25 cellular contexts compared by ENCODE assay signal in the genomic region with DNA sequence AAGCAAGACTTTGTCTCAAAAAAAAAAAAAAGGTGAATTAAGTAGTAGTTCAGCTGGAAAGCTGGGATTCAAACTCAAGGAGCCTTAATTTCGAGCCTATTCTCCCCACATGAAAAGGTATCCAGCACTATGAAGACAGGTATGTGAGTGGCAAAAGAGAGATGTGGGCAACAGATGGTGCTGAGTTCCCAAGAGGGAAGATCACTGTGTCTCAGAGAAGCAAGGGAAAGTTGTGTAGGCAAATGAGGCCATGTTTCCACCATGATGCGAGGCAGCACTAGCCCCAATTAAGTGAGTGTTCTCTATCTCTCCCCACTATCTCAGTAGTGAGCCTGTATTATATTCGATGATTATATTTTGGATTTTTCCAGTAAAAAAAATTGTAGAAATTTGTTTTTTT.
"Had no signal": no experiment of that assay in that cellular context is flagged by ENCODE, and none has a peak within 500 bp of the region (broad histone marks: within the 10 kb centered on the region; RNA-seq: fewer than 3 reads in every experiment).

No MANE protein-coding gene starts in this region.

- DNase-seq: colonic mucosa; cortex of kidney; effector CD8-positive, alpha-beta T cell; effector memory CD8-positive, alpha-beta T cell; endodermal cell; erythroblast; foreskin keratinocyte; heart left ventricle; hypothalamus; immature natural killer cell; islet precursor cell; kidney; kidney glomerular epithelial cell; left colon; left ventricle myocardium superior; lower lobe of right lung; mesenchymal stem cell; mucosa of descending colon; naive B cell; naive thymus-derived CD8-positive, alpha-beta T cell had no signal

- H3K4me1 ChIP-seq: colonic mucosa, foreskin keratinocyte, gastroesophageal sphincter, lower lobe of right lung had no signal

- H3K9me3 ChIP-seq: colonic mucosa, gastroesophageal sphincter, heart left ventricle, lower lobe of right lung, mucosa of descending colon had no signal

- H3K4me3 ChIP-seq: colonic mucosa, gastroesophageal sphincter, heart left ventricle, hepatocyte, lower lobe of right lung, mucosa of descending colon had no signal

- ATAC-seq: effector memory CD8-positive, alpha-beta T cell; esophagus mucosa; foreskin keratinocyte; gastroesophageal sphincter; heart left ventricle; left colon; left lobe of liver; left ventricle myocardium superior; lower lobe of right lung; mucosa of descending colon; naive thymus-derived CD8-positive, alpha-beta T cell had no signal

- H3K27ac ChIP-seq: colonic mucosa, epithelial cell of prostate, foreskin keratinocyte, gastroesophageal sphincter, heart left ventricle, hepatocyte, lower lobe of right lung had no signal

- H3K36me3 ChIP-seq: colonic mucosa, gastroesophageal sphincter, heart left ventricle, lower lobe of right lung had no signal

- H3K27me3 ChIP-seq: colonic mucosa, heart left ventricle, hepatocyte had no signal
